ENCODE assay signal across 28 cellular contexts in genomic region chr14:57069702-57070101, GRCh38.
"Had no signal": no experiment of that assay in that cellular context is flagged by ENCODE, and none has a peak within 500 bp of the region (broad histone marks: within the 10 kb centered on the region; RNA-seq: fewer than 3 reads in every experiment).

No MANE protein-coding gene starts in this region.

- H3K4me1 Mint-ChIP-seq: immature natural killer cell; nephron; neural crest cell; stimulated activated memory B cell treated with anti-CD40 and anti-IgM and Interleukin-4, amounts not matched to agents 10 μg/mL and 1 μg/mL and 100 μg/mL, for 72 hours had no signal

- H3K27me3 ChIP-seq: right lobe of liver, tibial nerve, upper lobe of left lung had no signal

- H3K27ac ChIP-seq: left lung, lower lobe of right lung, pancreas, psoas muscle, right atrium auricular region, right lobe of liver, tibial nerve, upper lobe of left lung had no signal

- H3K4me3 ChIP-seq: left lung, lower lobe of right lung, pancreas, psoas muscle, right atrium auricular region, right lobe of liver, smooth muscle cell, tibial nerve, upper lobe of left lung had no signal

- H3K4me1 ChIP-seq: left lung, lower lobe of right lung, psoas muscle, right atrium auricular region, tibial nerve, upper lobe of left lung had no signal

- H3K9me3 Mint-ChIP-seq: naive thymus-derived CD8-positive, alpha-beta T cell; nephron; neural crest cell; stimulated activated memory B cell treated with anti-CD40 and anti-IgM and Interleukin-4, amounts not matched to agents 10 μg/mL and 1 μg/mL and 100 μg/mL, for 72 hours; stimulated activated naive CD8-positive, alpha-beta T cell treated with anti-CD3 and anti-CD28 coated beads, Interleukin-15, amount 100 ng/mL, for 72 hours had no signal

- H3K9me3 ChIP-seq: left lung, lower lobe of right lung, pancreas, psoas muscle, right atrium auricular region, right lobe of liver, tibial nerve, upper lobe of left lung had no signal

- DNase-seq: hypothalamus; immature natural killer cell; kidney; left colon; left lung; lower lobe of right lung; mammary epithelial cell; mesenchymal stem cell; naive thymus-derived CD8-positive, alpha-beta T cell; nucleus accumbens; pancreas; posterior cingulate gyrus; psoas muscle; right lobe of liver; stimulated activated CD4-positive, alpha-beta T cell treated with anti-CD3 and anti-CD28 coated beads, Interleukin-1b, Interleukin-23, amount 100 ng/mL, for 48 hours; stimulated activated CD4-positive, alpha-beta T cell treated with anti-CD3 and anti-CD28 coated beads, Interleukin-2, amount 100 ng/mL, for 48 hours; stimulated activated CD4-positive, alpha-beta T cell treated with anti-CD3 and anti-CD28 coated beads, Interleukin-4, amount 100 ng/mL, for 4 hours; stimulated activated CD8-positive, alpha-beta memory T cell treated with anti-CD3 and anti-CD28 coated beads, Interleukin-4, amount 100 ng/mL, for 48 hours; stimulated activated naive CD4-positive, alpha-beta T cell treated with Interleukin-2 at 50 U/mL for 16 hours; stimulated activated naive CD8-positive, alpha-beta T cell treated with anti-CD3 and anti-CD28 coated beads, Interleukin-15, amount 100 ng/mL, for 72 hours; substantia nigra; upper lobe of left lung had no signal

- ATAC-seq: left colon; left lung; lower lobe of right lung; naive thymus-derived CD8-positive, alpha-beta T cell; pancreas; psoas muscle; right lobe of liver; stimulated activated memory B cell treated with anti-CD40 and anti-IgM and Interleukin-4, amounts not matched to agents 10 μg/mL and 1 μg/mL and 100 μg/mL, for 72 hours; stimulated activated naive CD8-positive, alpha-beta T cell treated with anti-CD3 and anti-CD28 coated beads, Interleukin-15, amount 100 ng/mL, for 72 hours had no signal

- H3K4me3 Mint-ChIP-seq: immature natural killer cell; naive thymus-derived CD8-positive, alpha-beta T cell; nephron; neural crest cell; stimulated activated memory B cell treated with anti-CD40 and anti-IgM and Interleukin-4, amounts not matched to agents 10 μg/mL and 1 μg/mL and 100 μg/mL, for 72 hours; stimulated activated naive CD8-positive, alpha-beta T cell treated with anti-CD3 and anti-CD28 coated beads, Interleukin-15, amount 100 ng/mL, for 72 hours had no signal

- H3K36me3 Mint-ChIP-seq: immature natural killer cell; naive thymus-derived CD8-positive, alpha-beta T cell; stimulated activated memory B cell treated with anti-CD40 and anti-IgM and Interleukin-4, amounts not matched to agents 10 μg/mL and 1 μg/mL and 100 μg/mL, for 72 hours had no signal

- H3K36me3 ChIP-seq: left lung, lower lobe of right lung, pancreas, right atrium auricular region, right lobe of liver, tibial nerve, upper lobe of left lung had no signal

- H3K27ac Mint-ChIP-seq: immature natural killer cell; naive thymus-derived CD8-positive, alpha-beta T cell; nephron; stimulated activated memory B cell treated with anti-CD40 and anti-IgM and Interleukin-4, amounts not matched to agents 10 μg/mL and 1 μg/mL and 100 μg/mL, for 72 hours; stimulated activated naive CD8-positive, alpha-beta T cell treated with anti-CD3 and anti-CD28 coated beads, Interleukin-15, amount 100 ng/mL, for 72 hours had no signal
